ENCODE assay signal across 1 cellular context in the genomic region with DNA sequence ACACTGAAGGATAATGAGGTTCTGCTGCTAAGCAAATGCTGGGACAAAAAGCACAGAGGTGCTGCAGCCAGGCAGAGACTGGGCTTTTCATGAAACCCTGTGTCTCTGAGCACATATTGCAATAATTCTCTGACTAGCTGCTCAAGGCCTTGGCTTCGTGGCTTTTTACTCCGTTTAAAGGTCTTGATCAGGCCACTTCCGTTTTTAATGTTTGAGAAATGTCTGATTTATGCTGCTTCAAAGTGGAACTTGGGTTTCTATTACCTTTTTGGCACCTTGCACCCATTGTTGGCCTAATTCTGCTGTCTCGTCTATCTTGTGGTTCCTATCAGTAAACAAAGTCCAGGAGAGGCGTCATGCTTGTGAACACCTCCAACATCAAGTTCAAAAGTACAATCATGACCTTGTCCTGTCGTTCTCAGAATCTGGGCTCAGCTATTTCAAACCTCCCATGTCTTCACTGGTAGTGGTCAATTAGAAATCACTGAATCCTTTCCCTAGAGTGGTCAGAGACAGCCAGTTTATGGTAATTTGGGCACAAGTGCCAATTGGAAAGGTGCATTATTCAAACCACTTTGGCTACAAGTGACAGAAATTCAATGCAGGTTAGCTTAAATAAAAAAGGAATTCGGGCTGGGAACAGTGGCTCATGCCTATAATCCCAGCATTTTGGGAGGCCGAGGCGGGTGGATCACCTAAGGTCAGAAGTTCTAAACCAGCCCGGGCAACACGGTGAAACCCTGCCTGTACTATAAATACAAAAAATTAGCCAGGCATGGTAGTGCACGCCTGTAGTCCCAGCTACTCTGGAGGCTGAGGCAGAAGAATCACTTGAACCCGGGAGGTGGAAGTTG.
TF ChIP-seq lines count a peak whose summit lies in the region.

No MANE protein-coding gene starts in this region.

TF ChIP-seq in HepG2, 621 proteins besides CTCF, POLR2A, EP300 and RAD21 (continued from another document and continues in another):
- TF ChIP-seq ZNF513 (CRISPR knock-in tag; conservative IDR thresholded peaks at IDR 0.05) (no peak), KAT8 (CRISPR knock-in tag; IDR thresholded peaks at IDR 0.05) (peak; percentile 56; the same call in 1 of the 2 replicates), MTA1 (CRISPR knock-in tag; IDR thresholded peaks at IDR 0.05; ENCODE audit: borderline replicate concordance) (no peak), MTA3 (CRISPR knock-in tag; IDR thresholded peaks at IDR 0.05) (no peak), ZNF160 (CRISPR knock-in tag; IDR thresholded peaks at IDR 0.05) (peak; percentile 34; the same call in 1 of the 2 replicates), ZNF33A (CRISPR knock-in tag; IDR thresholded peaks at IDR 0.05; ENCODE audit: borderline replicate concordance) (peak; percentile 54; the same call in 1 of the 2 replicates), ZNF143 (CRISPR knock-in tag; IDR thresholded peaks at IDR 0.05) (no peak), ZNF543 (CRISPR knock-in tag; IDR thresholded peaks at IDR 0.05) (no peak), MAFK (conservative IDR thresholded peaks at IDR 0.05 in 1 of 2, IDR thresholded peaks at IDR 0.05 in 1 of 2; ENCODE audit: low read length in 2 of 2) (no peak; a peak in 2 of 4 replicates), FOXP1 (IDR thresholded peaks at IDR 0.05) (no peak), FOXP1 (CRISPR knock-in tag; IDR thresholded peaks at IDR 0.05) (peak; percentile 92), KDM2A (CRISPR knock-in tag; IDR thresholded peaks at IDR 0.05; ENCODE audit: borderline replicate concordance, low read depth) (peak; percentile 36; the same call in 1 of the 2 replicates), EED (CRISPR knock-in tag; IDR thresholded peaks at IDR 0.05) (no peak), ZSCAN29 (CRISPR knock-in tag; conservative IDR thresholded peaks at IDR 0.05) (no peak), ZNF607 (CRISPR knock-in tag; IDR thresholded peaks at IDR 0.05; ENCODE audit: borderline replicate concordance) (peak; percentile 47), ZNF792 (CRISPR knock-in tag; IDR thresholded peaks at IDR 0.05) (peak; percentile 71; the same call in 1 of the 2 replicates), ZEB1 (IDR thresholded peaks at IDR 0.05; ENCODE audit: insufficient replicate concordance, low read depth) (peak; percentile 50), SOX5 (CRISPR knock-in tag; IDR thresholded peaks at IDR 0.05; ENCODE audit: borderline replicate concordance) (peak; percentile 91), ZNF891 (CRISPR knock-in tag; IDR thresholded peaks at IDR 0.05) (no peak; the same call in 1 of the 2 replicates), ZNF670 (CRISPR knock-in tag; IDR thresholded peaks at IDR 0.05; ENCODE audit: borderline replicate concordance) (peak; percentile 74; the same call in 1 of the 2 replicates), DBP (CRISPR knock-in tag; IDR thresholded peaks at IDR 0.05; ENCODE audit: not compliant biosample characterization) (no peak), RARG (CRISPR knock-in tag; IDR thresholded peaks at IDR 0.05; ENCODE audit: low read depth) (no peak), MZF1 (CRISPR knock-in tag; IDR thresholded peaks at IDR 0.05; ENCODE audit: borderline replicate concordance) (no peak), RXRB (CRISPR knock-in tag; IDR thresholded peaks at IDR 0.05; ENCODE audit: borderline replicate concordance) (peak; percentile 97), ZNF335 (CRISPR knock-in tag; IDR thresholded peaks at IDR 0.05) (peak; percentile 87; the same call in 1 of the 2 replicates), IRF1 (CRISPR knock-in tag; IDR thresholded peaks at IDR 0.05; ENCODE audit: low read depth) (no peak), CEBPB (IDR thresholded peaks at IDR 0.05; ENCODE audit: borderline replicate concordance, low read depth, low read length) (no peak)
- TF ChIP-seq, protein P1, sequence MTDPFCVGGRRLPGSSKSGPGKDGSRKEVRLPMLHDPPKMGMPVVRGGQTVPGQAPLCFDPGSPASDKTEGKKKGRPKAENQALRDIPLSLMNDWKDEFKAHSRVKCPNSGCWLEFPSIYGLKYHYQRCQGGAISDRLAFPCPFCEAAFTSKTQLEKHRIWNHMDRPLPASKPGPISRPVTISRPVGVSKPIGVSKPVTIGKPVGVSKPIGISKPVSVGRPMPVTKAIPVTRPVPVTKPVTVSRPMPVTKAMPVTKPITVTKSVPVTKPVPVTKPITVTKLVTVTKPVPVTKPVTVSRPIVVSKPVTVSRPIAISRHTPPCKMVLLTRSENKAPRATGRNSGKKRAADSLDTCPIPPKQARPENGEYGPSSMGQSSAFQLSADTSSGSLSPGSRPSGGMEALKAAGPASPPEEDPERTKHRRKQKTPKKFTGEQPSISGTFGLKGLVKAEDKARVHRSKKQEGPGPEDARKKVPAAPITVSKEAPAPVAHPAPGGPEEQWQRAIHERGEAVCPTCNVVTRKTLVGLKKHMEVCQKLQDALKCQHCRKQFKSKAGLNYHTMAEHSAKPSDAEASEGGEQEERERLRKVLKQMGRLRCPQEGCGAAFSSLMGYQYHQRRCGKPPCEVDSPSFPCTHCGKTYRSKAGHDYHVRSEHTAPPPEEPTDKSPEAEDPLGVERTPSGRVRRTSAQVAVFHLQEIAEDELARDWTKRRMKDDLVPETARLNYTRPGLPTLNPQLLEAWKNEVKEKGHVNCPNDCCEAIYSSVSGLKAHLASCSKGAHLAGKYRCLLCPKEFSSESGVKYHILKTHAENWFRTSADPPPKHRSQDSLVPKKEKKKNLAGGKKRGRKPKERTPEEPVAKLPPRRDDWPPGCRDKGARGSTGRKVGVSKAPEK (CRISPR knock-in tag; IDR thresholded peaks at IDR 0.05; ENCODE audit: borderline replicate concordance), result no peak
- TF ChIP-seq, protein P2, sequence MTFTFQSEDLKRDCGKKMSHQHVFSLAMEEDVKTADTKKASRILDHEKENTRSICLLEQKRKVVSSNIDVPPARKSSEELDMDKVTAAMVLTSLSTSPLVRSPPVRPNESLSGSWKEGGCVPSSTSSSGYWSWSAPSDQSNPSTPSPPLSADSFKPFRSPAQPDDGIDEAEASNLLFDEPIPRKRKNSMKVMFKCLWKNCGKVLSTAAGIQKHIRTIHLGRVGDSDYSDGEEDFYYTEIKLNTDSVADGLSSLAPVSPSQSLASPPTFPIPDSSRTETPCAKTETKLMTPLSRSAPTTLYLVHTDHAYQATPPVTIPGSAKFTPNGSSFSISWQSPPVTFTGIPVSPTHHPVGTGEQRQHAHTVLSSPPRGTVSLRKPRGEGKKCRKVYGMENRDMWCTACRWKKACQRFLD (CRISPR knock-in tag; IDR thresholded peaks at IDR 0.05; ENCODE audit: borderline replicate concordance), result no peak
- TF ChIP-seq, protein P3, sequence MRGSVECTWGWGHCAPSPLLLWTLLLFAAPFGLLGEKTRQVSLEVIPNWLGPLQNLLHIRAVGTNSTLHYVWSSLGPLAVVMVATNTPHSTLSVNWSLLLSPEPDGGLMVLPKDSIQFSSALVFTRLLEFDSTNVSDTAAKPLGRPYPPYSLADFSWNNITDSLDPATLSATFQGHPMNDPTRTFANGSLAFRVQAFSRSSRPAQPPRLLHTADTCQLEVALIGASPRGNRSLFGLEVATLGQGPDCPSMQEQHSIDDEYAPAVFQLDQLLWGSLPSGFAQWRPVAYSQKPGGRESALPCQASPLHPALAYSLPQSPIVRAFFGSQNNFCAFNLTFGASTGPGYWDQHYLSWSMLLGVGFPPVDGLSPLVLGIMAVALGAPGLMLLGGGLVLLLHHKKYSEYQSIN (CRISPR knock-in tag; IDR thresholded peaks at IDR 0.05; ENCODE audit: borderline replicate concordance), result no peak
- TF ChIP-seq, protein P4, sequence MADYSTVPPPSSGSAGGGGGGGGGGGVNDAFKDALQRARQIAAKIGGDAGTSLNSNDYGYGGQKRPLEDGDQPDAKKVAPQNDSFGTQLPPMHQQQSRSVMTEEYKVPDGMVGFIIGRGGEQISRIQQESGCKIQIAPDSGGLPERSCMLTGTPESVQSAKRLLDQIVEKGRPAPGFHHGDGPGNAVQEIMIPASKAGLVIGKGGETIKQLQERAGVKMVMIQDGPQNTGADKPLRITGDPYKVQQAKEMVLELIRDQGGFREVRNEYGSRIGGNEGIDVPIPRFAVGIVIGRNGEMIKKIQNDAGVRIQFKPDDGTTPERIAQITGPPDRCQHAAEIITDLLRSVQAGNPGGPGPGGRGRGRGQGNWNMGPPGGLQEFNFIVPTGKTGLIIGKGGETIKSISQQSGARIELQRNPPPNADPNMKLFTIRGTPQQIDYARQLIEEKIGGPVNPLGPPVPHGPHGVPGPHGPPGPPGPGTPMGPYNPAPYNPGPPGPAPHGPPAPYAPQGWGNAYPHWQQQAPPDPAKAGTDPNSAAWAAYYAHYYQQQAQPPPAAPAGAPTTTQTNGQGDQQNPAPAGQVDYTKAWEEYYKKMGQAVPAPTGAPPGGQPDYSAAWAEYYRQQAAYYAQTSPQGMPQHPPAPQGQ (CRISPR knock-in tag; IDR thresholded peaks at IDR 0.05; ENCODE audit: borderline replicate concordance), result no peak
- TF ChIP-seq, protein P5, sequence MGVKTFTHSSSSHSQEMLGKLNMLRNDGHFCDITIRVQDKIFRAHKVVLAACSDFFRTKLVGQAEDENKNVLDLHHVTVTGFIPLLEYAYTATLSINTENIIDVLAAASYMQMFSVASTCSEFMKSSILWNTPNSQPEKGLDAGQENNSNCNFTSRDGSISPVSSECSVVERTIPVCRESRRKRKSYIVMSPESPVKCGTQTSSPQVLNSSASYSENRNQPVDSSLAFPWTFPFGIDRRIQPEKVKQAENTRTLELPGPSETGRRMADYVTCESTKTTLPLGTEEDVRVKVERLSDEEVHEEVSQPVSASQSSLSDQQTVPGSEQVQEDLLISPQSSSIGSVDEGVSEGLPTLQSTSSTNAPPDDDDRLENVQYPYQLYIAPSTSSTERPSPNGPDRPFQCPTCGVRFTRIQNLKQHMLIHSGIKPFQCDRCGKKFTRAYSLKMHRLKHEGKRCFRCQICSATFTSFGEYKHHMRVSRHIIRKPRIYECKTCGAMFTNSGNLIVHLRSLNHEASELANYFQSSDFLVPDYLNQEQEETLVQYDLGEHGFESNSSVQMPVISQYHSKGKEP (CRISPR knock-in tag; IDR thresholded peaks at IDR 0.05), result no peak
- TF ChIP-seq, protein P6, sequence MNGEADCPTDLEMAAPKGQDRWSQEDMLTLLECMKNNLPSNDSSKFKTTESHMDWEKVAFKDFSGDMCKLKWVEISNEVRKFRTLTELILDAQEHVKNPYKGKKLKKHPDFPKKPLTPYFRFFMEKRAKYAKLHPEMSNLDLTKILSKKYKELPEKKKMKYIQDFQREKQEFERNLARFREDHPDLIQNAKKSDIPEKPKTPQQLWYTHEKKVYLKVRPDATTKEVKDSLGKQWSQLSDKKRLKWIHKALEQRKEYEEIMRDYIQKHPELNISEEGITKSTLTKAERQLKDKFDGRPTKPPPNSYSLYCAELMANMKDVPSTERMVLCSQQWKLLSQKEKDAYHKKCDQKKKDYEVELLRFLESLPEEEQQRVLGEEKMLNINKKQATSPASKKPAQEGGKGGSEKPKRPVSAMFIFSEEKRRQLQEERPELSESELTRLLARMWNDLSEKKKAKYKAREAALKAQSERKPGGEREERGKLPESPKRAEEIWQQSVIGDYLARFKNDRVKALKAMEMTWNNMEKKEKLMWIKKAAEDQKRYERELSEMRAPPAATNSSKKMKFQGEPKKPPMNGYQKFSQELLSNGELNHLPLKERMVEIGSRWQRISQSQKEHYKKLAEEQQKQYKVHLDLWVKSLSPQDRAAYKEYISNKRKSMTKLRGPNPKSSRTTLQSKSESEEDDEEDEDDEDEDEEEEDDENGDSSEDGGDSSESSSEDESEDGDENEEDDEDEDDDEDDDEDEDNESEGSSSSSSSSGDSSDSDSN (CRISPR knock-in tag; IDR thresholded peaks at IDR 0.05), result no peak
- TF ChIP-seq, protein P7, sequence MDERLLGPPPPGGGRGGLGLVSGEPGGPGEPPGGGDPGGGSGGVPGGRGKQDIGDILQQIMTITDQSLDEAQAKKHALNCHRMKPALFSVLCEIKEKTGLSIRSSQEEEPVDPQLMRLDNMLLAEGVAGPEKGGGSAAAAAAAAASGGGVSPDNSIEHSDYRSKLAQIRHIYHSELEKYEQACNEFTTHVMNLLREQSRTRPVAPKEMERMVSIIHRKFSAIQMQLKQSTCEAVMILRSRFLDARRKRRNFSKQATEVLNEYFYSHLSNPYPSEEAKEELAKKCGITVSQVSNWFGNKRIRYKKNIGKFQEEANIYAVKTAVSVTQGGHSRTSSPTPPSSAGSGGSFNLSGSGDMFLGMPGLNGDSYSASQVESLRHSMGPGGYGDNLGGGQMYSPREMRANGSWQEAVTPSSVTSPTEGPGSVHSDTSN (CRISPR knock-in tag; IDR thresholded peaks at IDR 0.05), result peak; percentile 58
